Comparison of ENCODE assay signal across 4 cellular contexts in the genomic region with DNA sequence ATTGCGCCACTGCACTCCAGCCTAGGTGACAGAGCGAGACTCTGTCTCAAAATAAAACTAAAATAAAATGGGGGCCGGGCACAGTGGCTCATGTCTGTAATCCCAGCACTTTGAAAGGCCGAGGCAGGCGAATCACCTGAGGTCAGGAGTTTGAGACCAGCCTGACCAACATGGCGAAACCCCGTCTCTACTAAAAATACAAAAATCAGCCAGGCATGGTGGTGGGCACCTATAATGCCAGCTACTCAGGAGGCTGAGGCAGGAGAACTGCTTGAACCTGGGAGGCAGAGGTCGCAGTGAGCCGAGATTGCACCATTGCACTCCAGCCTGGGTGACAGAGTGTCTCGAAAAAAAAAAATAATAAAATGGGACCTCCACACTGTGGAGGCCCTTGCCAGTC. TPM values are rescaled to one million over a fixed set of nuclear protein-coding genes. Genes with fewer than 3 reads are reported as not detected.
"Had no signal": no experiment of that assay in that cellular context is flagged by ENCODE, and none has a peak within 500 bp of the region (broad histone marks: within the 10 kb centered on the region; RNA-seq: fewer than 3 reads in every experiment).

No MANE protein-coding gene starts in this region.

RNA-seq across cellular contexts. Expression of a gene that starts 15.4 kb away (rescaled TPM):
- total RNA-seq: H4, H7, HT1080, IMR-90 had no signal

RNA-seq across cellular contexts. Expression of a gene that starts 29.1 kb away (rescaled TPM):
- total RNA-seq: HT1080 had no signal
